ENCODE assay signal across 1 cellular context in genomic region chr5:151729597-151729996, GRCh38.
TF ChIP-seq lines count a peak whose summit lies in the region.

No MANE protein-coding gene starts in this region.

TF ChIP-seq in K562, 482 proteins besides CTCF, POLR2A, EP300 and RAD21:
- TF ChIP-seq ZNF280A (IDR thresholded peaks at IDR 0.05; ENCODE audit: low read depth, partially characterized antibody) (peak; percentile 55), TRIM28 (IDR thresholded peaks at IDR 0.05) (peak; percentile 68), CBX3 (IDR thresholded peaks at IDR 0.05; ENCODE audit: borderline replicate concordance in 1 of 2, low read length in 2 of 2) (peak in 1 of 2 experiments; percentile 71; a peak in 2 of 3 replicates), CBX5 (IDR thresholded peaks at IDR 0.05; ENCODE audit: borderline replicate concordance, low read depth) (peak; percentile 71; the same call in 1 of the 2 replicates)
